In genomic region chr2:27584597-27584996, GRCh38 we compare ENCODE assay signal across 12 cellular contexts. TPM values are rescaled to one million over a fixed set of nuclear protein-coding genes. Genes with fewer than 3 reads are reported as not detected.
DNase-seq lines count a peak whose midpoint lies in the region; ATAC-seq and TF ChIP-seq lines count a peak whose summit lies in the region.
"Had no signal": no experiment of that assay in that cellular context is flagged by ENCODE, and none has a peak within 500 bp of the region (broad histone marks: within the 10 kb centered on the region; RNA-seq: fewer than 3 reads in every experiment).

No MANE protein-coding gene starts in this region.

- H4K20me1 ChIP-seq in MM.1S (ENCODE audit: insufficient read depth, low read length) = no peaks in the 10 kb centered on the region; the same call in 1 of the 2 replicates

- H3K9me3 Mint-ChIP-seq in activated CD4-positive, alpha-beta T cell treated with anti-CD3 and anti-CD28 coated beads for 36 hours (ENCODE audit: low read depth) = no peaks in the 10 kb centered on the region
- peaks cover 8% of the 10 kb centered on the region for H3K9me3 Mint-ChIP-seq in dendritic cell treated with granulocyte-macrophage colony-stimulating factor and Interleukin-4, amounts not matched to agents 40 ng/mL and 50 ng/mL, for 4 days
- peaks cover 27% of the 10 kb centered on the region for H3K9me3 Mint-ChIP-seq in osteocyte (ENCODE audit: unreplicated experiment)

- H3K9me2 ChIP-seq in MM.1S (replicated peaks; ENCODE audit: insufficient read depth, low read length) = no peaks in the 10 kb centered on the region; the same call in 1 of the 2 replicates

- peaks cover 43% of the 10 kb centered on the region for H3K36me3 Mint-ChIP-seq in activated CD4-positive, alpha-beta T cell treated with anti-CD3 and anti-CD28 coated beads for 36 hours (ENCODE audit: low read depth)
- peaks cover 35% of the 10 kb centered on the region for H3K36me3 Mint-ChIP-seq in dendritic cell treated with granulocyte-macrophage colony-stimulating factor and Interleukin-4, amounts not matched to agents 40 ng/mL and 50 ng/mL, for 4 days (ENCODE audit: low read depth)
- H3K36me3 Mint-ChIP-seq in osteocyte (ENCODE audit: unreplicated experiment) = peaks cover 11% of the 10 kb centered on the region

- peak overlapping the region; percentile 98 for H3K4me3 Mint-ChIP-seq in activated CD4-positive, alpha-beta T cell treated with anti-CD3 and anti-CD28 coated beads for 36 hours
- H3K4me3 Mint-ChIP-seq in dendritic cell treated with granulocyte-macrophage colony-stimulating factor and Interleukin-4, amounts not matched to agents 40 ng/mL and 50 ng/mL, for 4 days = peak overlapping the region; percentile 15
- H3K4me3 Mint-ChIP-seq in osteocyte (ENCODE audit: unreplicated experiment) = peak overlapping the region; percentile 86

- H3K9me3 ChIP-seq in MM.1S (replicated peaks; ENCODE audit: insufficient read depth, low read length) = no peaks in the 10 kb centered on the region; the same call in 1 of the 2 replicates

- peak overlapping the region; percentile 41 for H3K27ac Mint-ChIP-seq in activated CD4-positive, alpha-beta T cell treated with anti-CD3 and anti-CD28 coated beads for 36 hours
- no peak overlapping the region for H3K27ac Mint-ChIP-seq in dendritic cell treated with granulocyte-macrophage colony-stimulating factor and Interleukin-4, amounts not matched to agents 40 ng/mL and 50 ng/mL, for 4 days
- peak overlapping the region; percentile 16 for H3K27ac Mint-ChIP-seq in osteocyte (ENCODE audit: unreplicated experiment)

- no peak for TF ChIP-seq CTCF in MM.1S (IDR thresholded peaks at IDR 0.05; ENCODE audit: low read length)
- TF ChIP-seq CTCF in osteocyte (IDR thresholded peaks at IDR 0.05) = no peak

- no peak overlapping the region for H3K27ac ChIP-seq in MM.1S (ENCODE audit: low read length)
- H3K27ac ChIP-seq: heart right ventricle had no signal

- no peak overlapping the region for H2AFZ ChIP-seq in MM.1S (ENCODE audit: low read length)

- peaks cover 13% of the 10 kb centered on the region for H3K4me1 ChIP-seq in MM.1S (ENCODE audit: low read length)

- ATAC-seq in activated CD4-positive, alpha-beta T cell treated with anti-CD3 and anti-CD28 coated beads for 36 hours = no peak
- no peak for ATAC-seq in HG03469 (IDR thresholded peaks at IDR 0.05; ENCODE audit: unreplicated experiment)
- ATAC-seq: heart right ventricle had no signal

- POLR2A ChIA-PET in activated CD4-positive, alpha-beta T cell treated with anti-CD3 and anti-CD28 coated beads for 36 hours (lab: Charles Lee) = no interaction called here

- CTCF ChIA-PET in activated CD4-positive, alpha-beta T cell treated with anti-CD3 and anti-CD28 coated beads for 36 hours (lab: Charles Lee) = interaction anchor here (0.9 to 2.4 kb wide), 3 partner anchors 61 to 99 kb away, joined by 3 to 8 read pairs (median 7); no protein-coding TSS in a partner anchor

- intact Hi-C loops in activated CD4-positive, alpha-beta T cell treated with anti-CD3 and anti-CD28 coated beads for 36 hours (cut with DNase I, micrococcal nuclease) = loop anchor here in 1 of 2 experiments (5.0 kb wide), 1 partner anchor 227 kb away; the partner anchor contains the start of gene GTF3C2
- intact Hi-C loops in dendritic cell treated with granulocyte-macrophage colony-stimulating factor and Interleukin-4, amounts not matched to agents 40 ng/mL and 50 ng/mL, for 4 days (cut with micrococcal nuclease) = loop anchor here (10.0 kb wide), 1 partner anchor 180 kb away; the partner anchor contains the start of gene PPM1G

- H3K27me3 ChIP-seq in MM.1S (replicated peaks; ENCODE audit: insufficient read depth, low read length) = no peaks in the 10 kb centered on the region
- H3K27me3 ChIP-seq: heart right ventricle had no signal

- no peaks in the 10 kb centered on the region for H3K27me3 Mint-ChIP-seq in activated CD4-positive, alpha-beta T cell treated with anti-CD3 and anti-CD28 coated beads for 36 hours
- no peaks in the 10 kb centered on the region for H3K27me3 Mint-ChIP-seq in dendritic cell treated with granulocyte-macrophage colony-stimulating factor and Interleukin-4, amounts not matched to agents 40 ng/mL and 50 ng/mL, for 4 days
- no peaks in the 10 kb centered on the region for H3K27me3 Mint-ChIP-seq in osteocyte (ENCODE audit: unreplicated experiment)

- DNase-seq in activated CD4-positive, alpha-beta T cell treated with anti-CD3 and anti-CD28 coated beads for 36 hours = no peak
- DNase-seq in activated CD4-positive, alpha-beta T cell treated with anti-CD3 and anti-CD28 coated beads, Interleukin-2, amount 50 U/mL, for 4 hours = no peak
- DNase-seq in MM.1S (no peak), osteocyte (ENCODE audit: extremely low spot score, unreplicated experiment) (no peak), NCI-H345 (lab: John Stamatoyannopoulos, UW) (no peak), activated gamma-delta T cell (lab: John Stamatoyannopoulos, UW) (no peak)
- DNase-seq: heart right ventricle; NCI-H1048; NK-92 treated with Interleukin-12 subunit alpha and Interleukin-12 subunit beta, amount 100 ng/mL, for 24 hours; stimulated activated CD4-positive, alpha-beta T cell treated with anti-CD3 and anti-CD28 coated beads, Interleukin-4, amount 100 ng/mL, for 4 hours had no signal

- no peaks in the 10 kb centered on the region for H3K36me3 ChIP-seq in MM.1S (replicated peaks; ENCODE audit: insufficient read depth, low read length)
- H3K36me3 ChIP-seq: heart right ventricle had no signal

- H3K4me3 ChIP-seq in MM.1S (ENCODE audit: low read length) = no peak overlapping the region

- H3F3A ChIP-seq in MM.1S (ENCODE audit: insufficient read depth, low read length) = peaks cover 14% of the 10 kb centered on the region; the same call in 1 of the 2 replicates

- peaks cover 67% of the 10 kb centered on the region for H3K79me2 ChIP-seq in MM.1S (ENCODE audit: low read length)

- H3K9ac ChIP-seq in MM.1S (ENCODE audit: low read length) = no peak overlapping the region

- H3K4me2 ChIP-seq in MM.1S (ENCODE audit: low read depth, low read length) = peak overlapping the region; percentile 86; the same call in 1 of the 2 replicates

- peaks cover 54% of the 10 kb centered on the region for H3K4me1 Mint-ChIP-seq in activated CD4-positive, alpha-beta T cell treated with anti-CD3 and anti-CD28 coated beads for 36 hours
- H3K4me1 Mint-ChIP-seq in dendritic cell treated with granulocyte-macrophage colony-stimulating factor and Interleukin-4, amounts not matched to agents 40 ng/mL and 50 ng/mL, for 4 days (ENCODE audit: low read depth) = peaks cover 42% of the 10 kb centered on the region
- peaks cover 43% of the 10 kb centered on the region for H3K4me1 Mint-ChIP-seq in osteocyte (ENCODE audit: unreplicated experiment)

RNA-seq across cellular contexts. Expression of gene ZNF512, which starts 1.8 kb away (rescaled TPM):
- total RNA-seq in activated CD4-positive, alpha-beta T cell treated with anti-CD3 and anti-CD28 coated beads for 36 hours = 10 to 100 TPM; 31.8 to 34.5 TPM
- 43.6 and 52.5 TPM in 2 replicates for total RNA-seq in osteocyte

RNA-seq across cellular contexts. Expression of gene CCDC121, which starts 44.2 kb away (rescaled TPM):
- under 1 TPM; 0.11 to 0.44 TPM for total RNA-seq in activated CD4-positive, alpha-beta T cell treated with anti-CD3 and anti-CD28 coated beads for 36 hours
- 2.1 and 2.5 TPM in 2 replicates for total RNA-seq in osteocyte

RNA-seq across cellular contexts. Expression of gene GPN1, which starts 44.3 kb away (rescaled TPM):
- total RNA-seq in activated CD4-positive, alpha-beta T cell treated with anti-CD3 and anti-CD28 coated beads for 36 hours = 10 to 100 TPM; 45.6 to 63.9 TPM
- 28.6 and 28.8 TPM in 2 replicates for total RNA-seq in osteocyte

Comparison
In these comparisons a context has a peak if more than half of its experiments do, and no peak if none do; other contexts are left out.
1. H3K4me3 Mint-ChIP-seq: peak in every context shown above with its lines; median percentile 98 in activated CD4-positive, alpha-beta T cell treated with anti-CD3 and anti-CD28 coated beads for 36 hours; 86 in osteocyte; 15 in dendritic cell treated with granulocyte-macrophage colony-stimulating factor and Interleukin-4, amounts not matched to agents 40 ng/mL and 50 ng/mL, for 4 days.